In genomic region chr11:64044730-64045386, GRCh38 we compare ENCODE assay signal across 16 cellular contexts. TPM values are rescaled to one million over a fixed set of nuclear protein-coding genes. Genes with fewer than 3 reads are reported as not detected.
A peak's percentile ranks its signal among the peaks of the same experiment; 100 is the strongest.
DNase-seq lines count a peak whose midpoint lies in the region; ATAC-seq and TF ChIP-seq lines count a peak whose summit lies in the region.
"Had no signal": no experiment of that assay in that cellular context is flagged by ENCODE, and none has a peak within 500 bp of the region (broad histone marks: within the 10 kb centered on the region; RNA-seq: fewer than 3 reads in every experiment).

No MANE protein-coding gene starts in this region.

- no peaks in the 10 kb centered on the region for H3K4me1 ChIP-seq in hepatocyte (ENCODE audit: insufficient read depth)

- H3K9me3 ChIP-seq in hepatocyte (ENCODE audit: low read depth), result no peaks in the 10 kb centered on the region

- no peak for ATAC-seq in GM19324 (IDR thresholded peaks at IDR 0.05; ENCODE audit: low FRiP score, unreplicated experiment)
- no peak for ATAC-seq in HG03460 (IDR thresholded peaks at IDR 0.05; ENCODE audit: unreplicated experiment)

- peak overlapping the region in 1 of 59 donors; percentile 5 for H3K4me3 ChIP-seq in dorsolateral prefrontal cortex
- H3K4me3 ChIP-seq in hepatocyte, result no peak overlapping the region
- H3K4me3 ChIP-seq: skin epidermis had no signal

- H3K27ac ChIP-seq in dorsolateral prefrontal cortex, result peak overlapping the region; percentile 7 to 96 (median 89)
- peak overlapping the region; percentile 92 for H3K27ac ChIP-seq in substantia nigra (ENCODE audit: low read depth, low read length, poor library complexity, severe bottlenecking)
- H3K27ac ChIP-seq in hepatocyte, result no peak overlapping the region
- H3K27ac ChIP-seq: skin epidermis had no signal

- 76% methylated on average over 11 of the region's 18 CpGs for WGBS in hepatocyte (ENCODE audit: low lambda C conversion rate, missing lambda C conversion rate)

- H3K4me2 ChIP-seq in hepatocyte, result no peak overlapping the region

- no peaks in the 10 kb centered on the region for H3K9me2 ChIP-seq in hepatocyte (replicated peaks; ENCODE audit: insufficient read depth)

- peak in 2 of 56 donors; percentile 10 to 11 for TF ChIP-seq CTCF in dorsolateral prefrontal cortex (IDR thresholded peaks at IDR 0.05 in 54 of 56, conservative IDR thresholded peaks at IDR 0.05 in 2 of 56; ENCODE audit: low read depth in 1 of 56, partially characterized antibody in 56 of 56)
- TF ChIP-seq CTCF in hepatocyte (IDR thresholded peaks at IDR 0.05; ENCODE audit: poor library complexity), result no peak

- no peaks in the 10 kb centered on the region for H4K20me1 ChIP-seq in hepatocyte (ENCODE audit: insufficient read depth, poor library complexity, severe bottlenecking)

- intact Hi-C loops in dorsolateral prefrontal cortex (cut with DNase I), result no loop called here

- peak; percentile 19 for DNase-seq in NCI-H1436 (lab: John Stamatoyannopoulos, UW)
- no peak for DNase-seq in NCI-H1436 treated with DMSO at 0.1 percent for 48 hours (lab: John Stamatoyannopoulos, UW)
- peak; percentile 84 for DNase-seq in NCI-H2227 (lab: John Stamatoyannopoulos, UW; ENCODE audit: unreplicated experiment)
- peak in 9 of 10 donors; percentile 61 to 83 (median 79) for DNase-seq in dorsolateral prefrontal cortex
- DNase-seq in substantia nigra (lab: John Stamatoyannopoulos, UW), result peak in 41 of 49 donors; percentile 19 to 85 (median 62)
- DNase-seq in hepatocyte (ENCODE audit: low spot score), result no peak
- DNase-seq: activated CD4-positive, alpha-beta T cell treated with anti-CD3 and anti-CD28 coated beads for 1 hour; activated T-cell treated with anti-CD3 and anti-CD28 coated beads, Interleukin-2, amount 50 U/mL, for 48 hours; effector CD4-positive, alpha-beta T cell; naive B cell had no signal

- H3K36me3 ChIP-seq in hepatocyte (replicated peaks; ENCODE audit: insufficient read depth, low read depth), result no peaks in the 10 kb centered on the region

- no peaks in the 10 kb centered on the region for H3K27me3 ChIP-seq in dorsolateral prefrontal cortex
- H3K27me3 ChIP-seq in hepatocyte, result no peaks in the 10 kb centered on the region

- H2AFZ ChIP-seq in hepatocyte, result no peak overlapping the region

- H3K79me2 ChIP-seq in hepatocyte, result no peaks in the 10 kb centered on the region

RNA-seq across cellular contexts. Expression of gene FLRT1, which starts 9.1 kb away (rescaled TPM):
- total RNA-seq in dorsolateral prefrontal cortex (10 to 100 TPM in 101 of 120 experiments, 1 to 10 TPM in 19; 5.1 to 24.0 (median 13.6) TPM), hepatocyte (0.43 and 0.84 TPM in 2 replicates)
- 0.34 and 0.61 TPM in 2 replicates for polyA plus RNA-seq in hepatocyte
- total RNA-seq: Daoy, LHCN-M2 had no signal
- polyA plus RNA-seq: keratinocyte had no signal

RNA-seq across cellular contexts. Expression of gene OTUB1, which starts 58.6 kb away (rescaled TPM):
- 100 to 1,000 TPM in 104 of 120 experiments, 10 to 100 TPM in 16; 68.7 to 167 (median 128) TPM for total RNA-seq in dorsolateral prefrontal cortex
- 49.9 and 55.9 TPM in 2 replicates for total RNA-seq in hepatocyte
- 152 and 196 TPM in 2 replicates for polyA plus RNA-seq in hepatocyte

Comparison
In these comparisons a context has a peak if more than half of its experiments do, and no peak if none do; other contexts are left out.
1. DNase-seq: peak in NCI-H1436 (single experiment), NCI-H2227 (single experiment), dorsolateral prefrontal cortex (9 of 10) and substantia nigra (41 of 49); none in NCI-H1436 treated with DMSO at 0.1 percent for 48 hours (single experiment) and hepatocyte (single experiment).